ENCODE assay signal across 8 cellular contexts in genomic region chr19:33293255-33294057, GRCh38. TPM values are rescaled to one million over a fixed set of nuclear protein-coding genes. Genes with fewer than 3 reads are reported as not detected.
DNase-seq lines count a peak whose midpoint lies in the region; ATAC-seq and TF ChIP-seq lines count a peak whose summit lies in the region.

No MANE protein-coding gene starts in this region.

- H3K4me3 Mint-ChIP-seq in activated CD8-positive, alpha-beta T cell treated with anti-CD3 and anti-CD28 coated beads for 36 hours: no peak overlapping the region

- POLR2A ChIA-PET in activated CD8-positive, alpha-beta T cell treated with anti-CD3 and anti-CD28 coated beads for 36 hours (lab: Charles Lee): no interaction called here

- H3K27me3 ChIP-seq in prostate gland (replicated peaks; ENCODE audit: insufficient read depth): no peaks in the 10 kb centered on the region

- H3K4me1 Mint-ChIP-seq in activated CD8-positive, alpha-beta T cell treated with anti-CD3 and anti-CD28 coated beads for 36 hours (ENCODE audit: low read depth): no peaks in the 10 kb centered on the region

- H3K9me3 Mint-ChIP-seq in activated CD8-positive, alpha-beta T cell treated with anti-CD3 and anti-CD28 coated beads for 36 hours: peaks cover 8% of the 10 kb centered on the region

- H3K27me3 Mint-ChIP-seq in activated CD8-positive, alpha-beta T cell treated with anti-CD3 and anti-CD28 coated beads for 36 hours: peaks cover 19% of the 10 kb centered on the region

- no peaks in the 10 kb centered on the region for H3K9me3 ChIP-seq in prostate gland

- H3K27ac Mint-ChIP-seq in activated CD8-positive, alpha-beta T cell treated with anti-CD3 and anti-CD28 coated beads for 36 hours: no peak overlapping the region

- TF ChIP-seq POLR2A in prostate gland (IDR thresholded peaks at IDR 0.05): no peak

- no peak for ATAC-seq in activated CD8-positive, alpha-beta T cell treated with anti-CD3 and anti-CD28 coated beads for 36 hours

- peaks cover 13% of the 10 kb centered on the region for H3K4me1 ChIP-seq in prostate gland (replicated peaks)

- DNase-seq in Daoy (ENCODE audit: low read depth) (peak; percentile 80), NCI-H460 (ENCODE audit: extremely low read depth, low read depth) (peak; percentile 48), epithelial cell of prostate (ENCODE audit: low read depth, low spot score) (peak; percentile 60), prostate gland (ENCODE audit: low spot score) (peak; percentile 74), NCI-H1436 (lab: John Stamatoyannopoulos, UW) (no peak), activated gamma-delta T cell treated with Interleukin-2 at 50 U/mL for 16 hours (no peak), T-helper 2 cell (no peak)
- no peak for DNase-seq in activated CD8-positive, alpha-beta T cell treated with anti-CD3 and anti-CD28 coated beads for 36 hours

- H3K4me3 ChIP-seq in prostate gland: no peak overlapping the region

- H3K36me3 Mint-ChIP-seq in activated CD8-positive, alpha-beta T cell treated with anti-CD3 and anti-CD28 coated beads for 36 hours (ENCODE audit: low read depth): no peaks in the 10 kb centered on the region

- no peaks in the 10 kb centered on the region for H3K36me3 ChIP-seq in prostate gland

- CTCF ChIA-PET in activated CD8-positive, alpha-beta T cell treated with anti-CD3 and anti-CD28 coated beads for 36 hours (lab: Charles Lee): no interaction called here

- 6% methylated on average over 22 of the region's 22 CpGs for WGBS in prostate gland

- peak in 1 of 4 experiments; percentile 14 for TF ChIP-seq CTCF in prostate gland (IDR thresholded peaks at IDR 0.05)
- no peak for TF ChIP-seq CTCF in activated CD8-positive, alpha-beta T cell treated with anti-CD3 and anti-CD28 coated beads for 36 hours (IDR thresholded peaks at IDR 0.05)

- intact Hi-C loops in prostate gland (cut with DNase I): no loop called here
- intact Hi-C loops in activated CD8-positive, alpha-beta T cell treated with anti-CD3 and anti-CD28 coated beads for 36 hours (cut with micrococcal nuclease): no loop called here

- H3K27ac ChIP-seq in epithelial cell of prostate (peak overlapping the region; percentile 84), prostate gland (peak overlapping the region; percentile 77)

RNA-seq across cellular contexts. Expression of gene CEBPA, which starts 8.9 kb away (rescaled TPM):
- 0.80 and 4.5 TPM in 2 replicates for total RNA-seq in Daoy (2014; rRNA removed; shearing (Covaris generic))
- total RNA-seq in NCI-H460 (2014; rRNA removed; shearing (Covaris generic)): 6.3 and 6.5 TPM in 2 replicates
- 6.0 and 6.5 TPM in 2 replicates for polyA plus RNA-seq in NCI-H460 (2014; cell fraction: nucleus; rRNA removed)
- total RNA-seq in prostate gland: 10 to 100 TPM; 25.2 to 58.7 TPM
- under 1 TPM; 0.34 to 0.45 TPM for total RNA-seq in activated CD8-positive, alpha-beta T cell treated with anti-CD3 and anti-CD28 coated beads for 36 hours

Comparison
In these comparisons a context has a peak if more than half of its experiments do, and no peak if none do; other contexts are left out.
1. DNase-seq: peak in Daoy (single experiment), NCI-H460 (single experiment), epithelial cell of prostate (single experiment) and prostate gland (single experiment); none in activated CD8-positive, alpha-beta T cell treated with anti-CD3 and anti-CD28 coated beads for 36 hours (single experiment), NCI-H1436 (single experiment), activated gamma-delta T cell treated with Interleukin-2 at 50 U/mL for 16 hours (single experiment) and T-helper 2 cell (0 of 5).